18 cellular contexts compared by ENCODE assay signal in the genomic region with DNA sequence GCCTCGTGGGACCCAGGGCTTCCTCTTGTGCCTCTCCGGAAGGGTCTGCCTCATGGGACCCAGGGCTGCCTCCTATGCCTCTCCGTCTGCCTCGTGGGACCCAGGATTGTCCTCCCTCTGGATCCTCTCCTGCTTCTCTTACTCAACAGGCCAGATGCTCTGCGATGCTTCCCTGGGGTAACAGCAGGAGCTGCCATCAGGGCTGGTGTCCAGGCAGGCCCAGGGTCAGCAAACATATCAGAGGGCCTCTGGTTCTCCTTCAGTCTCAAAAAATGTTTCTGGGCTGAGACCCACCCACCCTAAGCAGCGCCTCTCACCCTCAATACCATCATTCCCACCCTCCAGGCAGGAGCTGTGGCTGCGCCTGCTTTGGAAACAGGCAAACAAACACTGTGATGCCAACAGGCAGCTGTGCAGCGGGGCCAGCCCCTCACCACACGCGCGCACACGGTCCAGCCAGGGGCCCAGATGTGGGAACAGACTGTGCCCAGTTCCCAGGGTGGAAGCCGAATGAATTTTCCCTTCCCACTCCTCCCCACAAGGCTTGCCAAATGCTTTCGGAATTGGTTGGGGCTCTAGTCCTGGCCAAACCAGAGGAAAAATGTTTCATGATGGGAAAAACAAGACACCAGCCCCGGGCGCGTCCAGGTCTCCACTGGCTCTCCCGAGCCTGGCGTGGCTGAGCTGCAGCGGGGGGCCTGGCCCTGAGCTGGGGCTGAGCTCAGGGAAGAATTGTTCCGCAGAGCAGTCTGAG. TPM values are rescaled to one million over a fixed set of nuclear protein-coding genes. Genes with fewer than 3 reads are reported as not detected.
DNase-seq lines count a peak whose midpoint lies in the region; ATAC-seq and TF ChIP-seq lines count a peak whose summit lies in the region.
"Had no signal": no experiment of that assay in that cellular context is flagged by ENCODE, and none has a peak within 500 bp of the region (broad histone marks: within the 10 kb centered on the region; RNA-seq: fewer than 3 reads in every experiment).

No MANE protein-coding gene starts in this region.

- H3K27ac Mint-ChIP-seq in neural crest cell (ENCODE audit: unreplicated experiment) (peak overlapping the region; percentile 35), Caco-2 (ENCODE audit: unreplicated experiment) (no peak overlapping the region)
- H3K27ac Mint-ChIP-seq: activated naive CD4-positive, alpha-beta T cell treated with anti-CD3 and anti-CD28 coated beads, Interleukin-2, amount 50 U/mL, for 24 hours; T-helper 17 cell had no signal

- H3K27me3 Mint-ChIP-seq in neural crest cell (ENCODE audit: low read depth) (no peaks in the 10 kb centered on the region), Caco-2 (ENCODE audit: insufficient read depth, unreplicated experiment) (no peaks in the 10 kb centered on the region)
- H3K27me3 Mint-ChIP-seq: activated naive CD4-positive, alpha-beta T cell treated with anti-CD3 and anti-CD28 coated beads, Interleukin-2, amount 50 U/mL, for 24 hours; T-helper 17 cell had no signal

- no TSS peak for BruUV-seq in Caco-2 (replicated peaks; lab: Mats Ljungman, UMichigan)

- H3K27ac ChIP-seq in RWPE2 (ENCODE audit: poor library complexity, severe bottlenecking) (no peak overlapping the region), thoracic aorta (peak overlapping the region; percentile 84 to 94)

- H3K4me3 ChIP-seq in RWPE2 (ENCODE audit: severe bottlenecking) (no peak overlapping the region), thoracic aorta (peak overlapping the region; percentile 34), Caco-2 (ENCODE audit: low read depth, low read length) (no peak overlapping the region)

- ATAC-seq in RWPE2 (ENCODE audit: low read depth) (no peak), thoracic aorta (ENCODE audit: insufficient number of reproducible peaks, low FRiP score, low read depth) (peak; percentile 62), GM19351 (IDR thresholded peaks at IDR 0.05; ENCODE audit: unreplicated experiment) (no peak)
- no peak for ATAC-seq in stimulated activated naive CD8-positive, alpha-beta T cell treated with anti-CD3 and anti-CD28 coated beads, Interleukin-15, Interleukin-2, amounts not matched to agents 100 U/mL and 50 U/mL, for 24 hours
- ATAC-seq: T-helper 17 cell had no signal

- H3K4me1 ChIP-seq in RWPE2 (ENCODE audit: insufficient read depth, poor library complexity, severe bottlenecking) (no peaks in the 10 kb centered on the region), thoracic aorta (ENCODE audit: control insufficient read depth in 1 of 2, low read depth in 2 of 2) (peaks cover 49 to 72% of the 10 kb centered on the region in 2 donors), Caco-2 (peaks cover 9% of the 10 kb centered on the region)
- H3K4me1 ChIP-seq: BE2C had no signal

- TF ChIP-seq CTCF in RWPE2 (IDR thresholded peaks at IDR 0.05; ENCODE audit: poor library complexity, severe bottlenecking) (no peak), neural crest cell (conservative IDR thresholded peaks at IDR 0.05) (no peak), thoracic aorta (IDR thresholded peaks at IDR 0.05) (no peak), Caco-2 (IDR thresholded peaks at IDR 0.05; ENCODE audit: insufficient read depth in 1 of 2, low read depth in 1 of 2, low read length in 1 of 2, severe bottlenecking in 1 of 2, unreplicated experiment in 1 of 2) (no peak)

- no peak overlapping the region for H3K4me3 Mint-ChIP-seq in neural crest cell
- no peak overlapping the region for H3K4me3 Mint-ChIP-seq in Caco-2 (ENCODE audit: unreplicated experiment)
- H3K4me3 Mint-ChIP-seq: activated naive CD4-positive, alpha-beta T cell treated with anti-CD3 and anti-CD28 coated beads, Interleukin-2, amount 50 U/mL, for 24 hours; T-helper 17 cell had no signal

- intact Hi-C loops in Caco-2 (cut with micrococcal nuclease; ENCODE audit: unreplicated experiment): no loop called here

- H3K36me3 Mint-ChIP-seq in neural crest cell (ENCODE audit: low read depth) (no peaks in the 10 kb centered on the region), Caco-2 (ENCODE audit: insufficient read depth, unreplicated experiment) (peaks cover 42% of the 10 kb centered on the region)

- no peaks in the 10 kb centered on the region for H3K4me1 Mint-ChIP-seq in neural crest cell
- peaks cover 10% of the 10 kb centered on the region for H3K4me1 Mint-ChIP-seq in Caco-2 (ENCODE audit: low read depth, unreplicated experiment)

- POLR2A ChIA-PET in Caco-2 (lab: Charles Lee): no interaction called here

- CTCF ChIA-PET in Caco-2 (lab: Charles Lee): interaction anchor here (0.8 kb wide), 1 partner anchor 48 kb away, joined by 3 read pairs; no protein-coding TSS in a partner anchor

- H3K9me3 ChIP-seq in RWPE2 (ENCODE audit: severe bottlenecking) (no peaks in the 10 kb centered on the region), thoracic aorta (no peaks in the 10 kb centered on the region), Caco-2 (no peaks in the 10 kb centered on the region)
- H3K9me3 ChIP-seq: BE2C had no signal

- H3K27me3 ChIP-seq in RWPE2 (ENCODE audit: insufficient read depth, poor library complexity, severe bottlenecking) (no peaks in the 10 kb centered on the region), thoracic aorta (replicated peaks; ENCODE audit: insufficient read depth) (no peaks in the 10 kb centered on the region), Caco-2 (replicated peaks; ENCODE audit: control insufficient read depth, insufficient read depth, low read length) (no peaks in the 10 kb centered on the region)
- H3K27me3 ChIP-seq: BE2C had no signal

- H3K9me3 Mint-ChIP-seq in neural crest cell: no peaks in the 10 kb centered on the region
- no peaks in the 10 kb centered on the region for H3K9me3 Mint-ChIP-seq in Caco-2 (ENCODE audit: unreplicated experiment)
- H3K9me3 Mint-ChIP-seq: activated naive CD4-positive, alpha-beta T cell treated with anti-CD3 and anti-CD28 coated beads, Interleukin-2, amount 50 U/mL, for 24 hours had no signal

- DNase-seq in RWPE2 (ENCODE audit: low spot score): peak; percentile 65
- DNase-seq in fibroblast of peridontal ligament (ENCODE audit: extremely low read depth): peak; percentile 71
- no peak for DNase-seq in neural crest cell (ENCODE audit: low read depth, low spot score)
- no peak for DNase-seq in thoracic aorta (ENCODE audit: low spot score)
- DNase-seq in EL: no peak
- DNase-seq in Caco-2: no peak
- DNase-seq in stimulated activated naive CD8-positive, alpha-beta T cell treated with anti-CD3 and anti-CD28 coated beads, Interleukin-15, Interleukin-2, amounts not matched to agents 100 U/mL and 50 U/mL, for 24 hours: no peak
- DNase-seq: activated CD4-positive, alpha-beta T cell treated with anti-CD3 and anti-CD28 coated beads for 1 hour; activated CD8-positive, alpha-beta memory T cell treated with anti-CD3 and anti-CD28 coated beads, Interleukin-2, amount 50 U/mL, for 48 hours; BE2C; central memory CD4-positive, alpha-beta T cell; DND-41; NCI-H2081; NCI-H526; stimulated activated CD4-positive, alpha-beta T cell treated with anti-CD3 and anti-CD28 coated beads, Interleukin-4, amount 100 ng/mL, for 24 hours; T-helper 17 cell had no signal

- H3K36me3 ChIP-seq in RWPE2 (ENCODE audit: low read depth) (peaks cover 21% of the 10 kb centered on the region), thoracic aorta (peaks cover 48% of the 10 kb centered on the region), Caco-2 (ENCODE audit: control insufficient read depth, insufficient read depth, low read length) (peaks cover 1% of the 10 kb centered on the region; the same call in 1 of the 2 replicates)

RNA-seq across cellular contexts. Expression of gene TIMM22, which starts 11.3 kb away (rescaled TPM):
- total RNA-seq in neural crest cell (18.7 and 19.5 TPM in 2 replicates), thoracic aorta (10 to 100 TPM; 12.6 to 13.0 TPM), Caco-2 (2022) (20.1 and 20.6 TPM in 2 replicates)

RNA-seq across cellular contexts. Expression of gene NXN, which starts 28.6 kb away (rescaled TPM):
- total RNA-seq in neural crest cell (75.9 and 76.4 TPM in 2 replicates), thoracic aorta (10 to 100 TPM; 13.9 to 18.9 TPM), Caco-2 (2022) (68.4 and 76.7 TPM in 2 replicates)

Comparison
In these comparisons a context has a peak if more than half of its experiments do, and no peak if none do; other contexts are left out.
1. DNase-seq: peak in RWPE2 (single experiment) and fibroblast of peridontal ligament (single experiment); none in neural crest cell (single experiment), thoracic aorta (single experiment), EL (single experiment), Caco-2 (0 of 2) and stimulated activated naive CD8-positive, alpha-beta T cell treated with anti-CD3 and anti-CD28 coated beads, Interleukin-15, Interleukin-2, amounts not matched to agents 100 U/mL and 50 U/mL, for 24 hours (single experiment).